Comparison of ENCODE assay signal across 1 cellular context in genomic region chr20:48394415-48395081, GRCh38.
TF ChIP-seq lines count a peak whose summit lies in the region.

No MANE protein-coding gene starts in this region.

TF ChIP-seq in HepG2, 621 proteins besides CTCF, POLR2A, EP300 and RAD21 (continued from another document and continues in another):
- TF ChIP-seq, protein P1, sequence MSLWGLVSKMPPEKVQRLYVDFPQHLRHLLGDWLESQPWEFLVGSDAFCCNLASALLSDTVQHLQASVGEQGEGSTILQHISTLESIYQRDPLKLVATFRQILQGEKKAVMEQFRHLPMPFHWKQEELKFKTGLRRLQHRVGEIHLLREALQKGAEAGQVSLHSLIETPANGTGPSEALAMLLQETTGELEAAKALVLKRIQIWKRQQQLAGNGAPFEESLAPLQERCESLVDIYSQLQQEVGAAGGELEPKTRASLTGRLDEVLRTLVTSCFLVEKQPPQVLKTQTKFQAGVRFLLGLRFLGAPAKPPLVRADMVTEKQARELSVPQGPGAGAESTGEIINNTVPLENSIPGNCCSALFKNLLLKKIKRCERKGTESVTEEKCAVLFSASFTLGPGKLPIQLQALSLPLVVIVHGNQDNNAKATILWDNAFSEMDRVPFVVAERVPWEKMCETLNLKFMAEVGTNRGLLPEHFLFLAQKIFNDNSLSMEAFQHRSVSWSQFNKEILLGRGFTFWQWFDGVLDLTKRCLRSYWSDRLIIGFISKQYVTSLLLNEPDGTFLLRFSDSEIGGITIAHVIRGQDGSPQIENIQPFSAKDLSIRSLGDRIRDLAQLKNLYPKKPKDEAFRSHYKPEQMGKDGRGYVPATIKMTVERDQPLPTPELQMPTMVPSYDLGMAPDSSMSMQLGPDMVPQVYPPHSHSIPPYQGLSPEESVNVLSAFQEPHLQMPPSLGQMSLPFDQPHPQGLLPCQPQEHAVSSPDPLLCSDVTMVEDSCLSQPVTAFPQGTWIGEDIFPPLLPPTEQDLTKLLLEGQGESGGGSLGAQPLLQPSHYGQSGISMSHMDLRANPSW (CRISPR knock-in tag; IDR thresholded peaks at IDR 0.05; ENCODE audit: borderline replicate concordance) = 0 out of 2 replicates have a peak, but pooled peaks have one; percentile 34
- no peak for TF ChIP-seq ZNF232 (CRISPR knock-in tag; IDR thresholded peaks at IDR 0.05; ENCODE audit: borderline replicate concordance)
- peak; percentile 86 for TF ChIP-seq ISL2 (CRISPR knock-in tag; IDR thresholded peaks at IDR 0.05)
- no peak for TF ChIP-seq ZC3H13 (CRISPR knock-in tag; IDR thresholded peaks at IDR 0.05)
- no peak for TF ChIP-seq JARID2 (CRISPR knock-in tag; IDR thresholded peaks at IDR 0.05; ENCODE audit: insufficient replicate concordance)
- peak; percentile 72; the same call in 1 of the 2 replicates for TF ChIP-seq MIER2 (CRISPR knock-in tag; IDR thresholded peaks at IDR 0.05)
- TF ChIP-seq ZNF333 (CRISPR knock-in tag; IDR thresholded peaks at IDR 0.05; ENCODE audit: borderline replicate concordance) = no peak
- TF ChIP-seq NFAT5 (CRISPR knock-in tag; IDR thresholded peaks at IDR 0.05) = no peak
- TF ChIP-seq CREB1 (IDR thresholded peaks at IDR 0.05) = no peak
- no peak for TF ChIP-seq CREB1 (CRISPR knock-in tag; IDR thresholded peaks at IDR 0.05)
- no peak for TF ChIP-seq CC2D1A (CRISPR knock-in tag; IDR thresholded peaks at IDR 0.05)
- TF ChIP-seq PHF8 (CRISPR knock-in tag; IDR thresholded peaks at IDR 0.05) = no peak; the same call in 1 of the 2 replicates
- 0 out of 2 replicates have a peak, but pooled peaks have one; percentile 54 for TF ChIP-seq NR0B2 (CRISPR knock-in tag; IDR thresholded peaks at IDR 0.05)
- no peak for TF ChIP-seq NCOA5 (CRISPR knock-in tag; IDR thresholded peaks at IDR 0.05)
- TF ChIP-seq XRCC5 (optimal IDR thresholded peaks at IDR 0.05; ENCODE audit: low read length) = no peak
- no peak for TF ChIP-seq NONO (IDR thresholded peaks at IDR 0.05)
- TF ChIP-seq NONO (CRISPR knock-in tag; conservative IDR thresholded peaks at IDR 0.05) = no peak; the same call in 1 of the 2 replicates
- TF ChIP-seq HBP1 (CRISPR knock-in tag; IDR thresholded peaks at IDR 0.05; ENCODE audit: low read depth) = no peak
- TF ChIP-seq, protein P2, sequence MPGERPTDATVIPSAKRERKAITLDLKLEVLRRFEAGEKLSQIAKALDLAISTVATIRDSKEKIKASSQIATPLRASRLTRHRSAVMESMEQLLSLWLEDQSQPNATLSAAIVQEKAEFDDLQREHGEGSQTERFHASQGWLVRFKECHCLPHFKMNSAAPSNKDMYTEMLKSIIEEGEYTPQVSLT (CRISPR knock-in tag; IDR thresholded peaks at IDR 0.05; ENCODE audit: borderline replicate concordance, low read depth) = no peak
- peak; percentile 67 for TF ChIP-seq REPIN1 (CRISPR knock-in tag; IDR thresholded peaks at IDR 0.05; ENCODE audit: borderline replicate concordance, low read depth)
- no peak for TF ChIP-seq ZNF674 (CRISPR knock-in tag; IDR thresholded peaks at IDR 0.05; ENCODE audit: low read depth)
- TF ChIP-seq, protein P3, sequence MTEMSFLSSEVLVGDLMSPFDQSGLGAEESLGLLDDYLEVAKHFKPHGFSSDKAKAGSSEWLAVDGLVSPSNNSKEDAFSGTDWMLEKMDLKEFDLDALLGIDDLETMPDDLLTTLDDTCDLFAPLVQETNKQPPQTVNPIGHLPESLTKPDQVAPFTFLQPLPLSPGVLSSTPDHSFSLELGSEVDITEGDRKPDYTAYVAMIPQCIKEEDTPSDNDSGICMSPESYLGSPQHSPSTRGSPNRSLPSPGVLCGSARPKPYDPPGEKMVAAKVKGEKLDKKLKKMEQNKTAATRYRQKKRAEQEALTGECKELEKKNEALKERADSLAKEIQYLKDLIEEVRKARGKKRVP (CRISPR knock-in tag; IDR thresholded peaks at IDR 0.05) = no peak
- TF ChIP-seq ZFP82 (CRISPR knock-in tag; IDR thresholded peaks at IDR 0.05; ENCODE audit: borderline replicate concordance) = no peak
- no peak; the same call in 1 of the 2 replicates for TF ChIP-seq PPARG (CRISPR knock-in tag; conservative IDR thresholded peaks at IDR 0.05)
- TF ChIP-seq TGIF2 (CRISPR knock-in tag; IDR thresholded peaks at IDR 0.05) = no peak
- TF ChIP-seq ZNF337 (CRISPR knock-in tag; IDR thresholded peaks at IDR 0.05; ENCODE audit: borderline replicate concordance, low read depth) = no peak
- TF ChIP-seq ZKSCAN1 (IDR thresholded peaks at IDR 0.05; ENCODE audit: low read length) = no peak
- TF ChIP-seq FOXA1 (IDR thresholded peaks at IDR 0.05) = no peak
- peak; percentile 53; the same call in 1 of the 2 replicates for TF ChIP-seq FOXA1 (CRISPR knock-in tag; IDR thresholded peaks at IDR 0.05)
- no peak for TF ChIP-seq ZNF33A (CRISPR knock-in tag; IDR thresholded peaks at IDR 0.05; ENCODE audit: borderline replicate concordance)
- TF ChIP-seq, protein P4, sequence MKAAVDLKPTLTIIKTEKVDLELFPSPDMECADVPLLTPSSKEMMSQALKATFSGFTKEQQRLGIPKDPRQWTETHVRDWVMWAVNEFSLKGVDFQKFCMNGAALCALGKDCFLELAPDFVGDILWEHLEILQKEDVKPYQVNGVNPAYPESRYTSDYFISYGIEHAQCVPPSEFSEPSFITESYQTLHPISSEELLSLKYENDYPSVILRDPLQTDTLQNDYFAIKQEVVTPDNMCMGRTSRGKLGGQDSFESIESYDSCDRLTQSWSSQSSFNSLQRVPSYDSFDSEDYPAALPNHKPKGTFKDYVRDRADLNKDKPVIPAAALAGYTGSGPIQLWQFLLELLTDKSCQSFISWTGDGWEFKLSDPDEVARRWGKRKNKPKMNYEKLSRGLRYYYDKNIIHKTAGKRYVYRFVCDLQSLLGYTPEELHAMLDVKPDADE (CRISPR knock-in tag; IDR thresholded peaks at IDR 0.05) = no peak
- TF ChIP-seq ESRRA (CRISPR knock-in tag; IDR thresholded peaks at IDR 0.05; ENCODE audit: low read depth) = peak; percentile 96
- peak; percentile 66 for TF ChIP-seq FOXO1 (CRISPR knock-in tag; IDR thresholded peaks at IDR 0.05)
- peak; percentile 69; the same call in 1 of the 2 replicates for TF ChIP-seq SPEN (CRISPR knock-in tag; IDR thresholded peaks at IDR 0.05; ENCODE audit: low read depth)
- TF ChIP-seq ZNF788 (CRISPR knock-in tag; IDR thresholded peaks at IDR 0.05; ENCODE audit: borderline replicate concordance) = peak; percentile 59; the same call in 1 of the 2 replicates
- TF ChIP-seq ZFP36 (IDR thresholded peaks at IDR 0.05; ENCODE audit: borderline replicate concordance, low read depth, low read length, partially characterized antibody) = no peak
- TF ChIP-seq, protein P5, sequence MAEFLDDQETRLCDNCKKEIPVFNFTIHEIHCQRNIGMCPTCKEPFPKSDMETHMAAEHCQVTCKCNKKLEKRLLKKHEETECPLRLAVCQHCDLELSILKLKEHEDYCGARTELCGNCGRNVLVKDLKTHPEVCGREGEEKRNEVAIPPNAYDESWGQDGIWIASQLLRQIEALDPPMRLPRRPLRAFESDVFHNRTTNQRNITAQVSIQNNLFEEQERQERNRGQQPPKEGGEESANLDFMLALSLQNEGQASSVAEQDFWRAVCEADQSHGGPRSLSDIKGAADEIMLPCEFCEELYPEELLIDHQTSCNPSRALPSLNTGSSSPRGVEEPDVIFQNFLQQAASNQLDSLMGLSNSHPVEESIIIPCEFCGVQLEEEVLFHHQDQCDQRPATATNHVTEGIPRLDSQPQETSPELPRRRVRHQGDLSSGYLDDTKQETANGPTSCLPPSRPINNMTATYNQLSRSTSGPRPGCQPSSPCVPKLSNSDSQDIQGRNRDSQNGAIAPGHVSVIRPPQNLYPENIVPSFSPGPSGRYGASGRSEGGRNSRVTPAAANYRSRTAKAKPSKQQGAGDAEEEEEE (CRISPR knock-in tag; IDR thresholded peaks at IDR 0.05; ENCODE audit: borderline replicate concordance) = no peak
- no peak for TF ChIP-seq ZNF530 (CRISPR knock-in tag; IDR thresholded peaks at IDR 0.05; ENCODE audit: low read depth)
- TF ChIP-seq ZNF724P (CRISPR knock-in tag; IDR thresholded peaks at IDR 0.05; ENCODE audit: borderline replicate concordance) = no peak
- peak; percentile 37; the same call in 1 of the 2 replicates for TF ChIP-seq ZBTB7B (CRISPR knock-in tag; IDR thresholded peaks at IDR 0.05)
- no peak for TF ChIP-seq ZNF260 (CRISPR knock-in tag; IDR thresholded peaks at IDR 0.05; ENCODE audit: borderline replicate concordance, low read depth)
- no peak for TF ChIP-seq BRCA1 (CRISPR knock-in tag; IDR thresholded peaks at IDR 0.05)
- peak; percentile 69; the same call in 1 of the 2 replicates for TF ChIP-seq ZNF451 (CRISPR knock-in tag; IDR thresholded peaks at IDR 0.05)
- TF ChIP-seq, protein P6, sequence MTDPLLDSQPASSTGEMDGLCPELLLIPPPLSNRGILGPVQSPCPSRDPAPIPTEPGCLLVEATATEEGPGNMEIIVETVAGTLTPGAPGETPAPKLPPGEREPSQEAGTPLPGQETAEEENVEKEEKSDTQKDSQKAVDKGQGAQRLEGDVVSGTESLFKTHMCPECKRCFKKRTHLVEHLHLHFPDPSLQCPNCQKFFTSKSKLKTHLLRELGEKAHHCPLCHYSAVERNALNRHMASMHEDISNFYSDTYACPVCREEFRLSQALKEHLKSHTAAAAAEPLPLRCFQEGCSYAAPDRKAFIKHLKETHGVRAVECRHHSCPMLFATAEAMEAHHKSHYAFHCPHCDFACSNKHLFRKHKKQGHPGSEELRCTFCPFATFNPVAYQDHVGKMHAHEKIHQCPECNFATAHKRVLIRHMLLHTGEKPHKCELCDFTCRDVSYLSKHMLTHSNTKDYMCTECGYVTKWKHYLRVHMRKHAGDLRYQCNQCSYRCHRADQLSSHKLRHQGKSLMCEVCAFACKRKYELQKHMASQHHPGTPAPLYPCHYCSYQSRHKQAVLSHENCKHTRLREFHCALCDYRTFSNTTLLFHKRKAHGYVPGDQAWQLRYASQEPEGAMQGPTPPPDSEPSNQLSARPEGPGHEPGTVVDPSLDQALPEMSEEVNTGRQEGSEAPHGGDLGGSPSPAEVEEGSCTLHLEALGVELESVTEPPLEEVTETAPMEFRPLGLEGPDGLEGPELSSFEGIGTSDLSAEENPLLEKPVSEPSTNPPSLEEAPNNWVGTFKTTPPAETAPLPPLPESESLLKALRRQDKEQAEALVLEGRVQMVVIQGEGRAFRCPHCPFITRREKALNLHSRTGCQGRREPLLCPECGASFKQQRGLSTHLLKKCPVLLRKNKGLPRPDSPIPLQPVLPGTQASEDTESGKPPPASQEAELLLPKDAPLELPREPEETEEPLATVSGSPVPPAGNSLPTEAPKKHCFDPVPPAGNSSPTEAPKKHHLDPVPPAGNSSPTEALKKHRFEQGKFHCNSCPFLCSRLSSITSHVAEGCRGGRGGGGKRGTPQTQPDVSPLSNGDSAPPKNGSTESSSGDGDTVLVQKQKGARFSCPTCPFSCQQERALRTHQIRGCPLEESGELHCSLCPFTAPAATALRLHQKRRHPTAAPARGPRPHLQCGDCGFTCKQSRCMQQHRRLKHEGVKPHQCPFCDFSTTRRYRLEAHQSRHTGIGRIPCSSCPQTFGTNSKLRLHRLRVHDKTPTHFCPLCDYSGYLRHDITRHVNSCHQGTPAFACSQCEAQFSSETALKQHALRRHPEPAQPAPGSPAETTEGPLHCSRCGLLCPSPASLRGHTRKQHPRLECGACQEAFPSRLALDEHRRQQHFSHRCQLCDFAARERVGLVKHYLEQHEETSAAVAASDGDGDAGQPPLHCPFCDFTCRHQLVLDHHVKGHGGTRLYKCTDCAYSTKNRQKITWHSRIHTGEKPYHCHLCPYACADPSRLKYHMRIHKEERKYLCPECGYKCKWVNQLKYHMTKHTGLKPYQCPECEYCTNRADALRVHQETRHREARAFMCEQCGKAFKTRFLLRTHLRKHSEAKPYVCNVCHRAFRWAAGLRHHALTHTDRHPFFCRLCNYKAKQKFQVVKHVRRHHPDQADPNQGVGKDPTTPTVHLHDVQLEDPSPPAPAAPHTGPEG (CRISPR knock-in tag; IDR thresholded peaks at IDR 0.05) = peak; percentile 40; the same call in 1 of the 2 replicates
- TF ChIP-seq POLR2AphosphoS5 (IDR thresholded peaks at IDR 0.05; ENCODE audit: low read depth, low read length) = no peak
- TF ChIP-seq ZNF777 (CRISPR knock-in tag; IDR thresholded peaks at IDR 0.05) = no peak
